Comparison of ENCODE assay signal across 14 cellular contexts in the genomic region with DNA sequence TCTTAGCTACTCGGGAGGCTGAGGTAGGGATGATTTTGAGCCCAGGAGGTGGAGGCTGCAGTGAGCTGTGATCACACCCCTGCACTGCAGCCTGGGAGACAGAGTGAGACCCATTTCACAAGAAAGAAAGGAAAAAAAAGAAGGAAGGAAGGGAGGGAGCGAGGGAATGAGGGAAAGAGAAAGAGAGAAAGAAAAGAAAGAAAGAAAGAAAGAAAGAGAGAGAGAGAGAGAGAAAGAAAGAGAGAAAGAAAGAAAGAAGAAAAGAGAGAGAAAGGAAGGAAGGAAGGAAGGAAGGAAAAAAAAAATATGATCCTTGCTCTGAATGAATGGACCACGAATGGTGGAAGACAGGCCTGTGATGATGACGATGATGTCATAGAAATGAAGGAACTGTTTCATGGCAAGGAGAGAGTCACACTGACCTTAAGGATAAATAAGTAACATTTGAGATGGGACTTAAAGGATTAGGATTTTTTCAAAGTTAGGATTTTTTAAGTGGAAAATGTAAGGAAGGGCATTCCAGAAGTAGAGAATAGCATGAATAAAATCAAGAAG.
"Had no signal": no experiment of that assay in that cellular context is flagged by ENCODE, and none has a peak within 500 bp of the region (broad histone marks: within the 10 kb centered on the region; RNA-seq: fewer than 3 reads in every experiment).

No MANE protein-coding gene starts in this region.

- H3K4me3 Mint-ChIP-seq: activated CD4-positive, alpha-beta memory T cell treated with anti-CD3 and anti-CD28 coated beads for 36 hours; activated naive CD8-positive, alpha-beta T cell treated with anti-CD3 and anti-CD28 coated beads, Interleukin-2, amount 10 ng/mL, durations not matched to agents 7 days and 5 days; neural progenitor cell had no signal

- DNase-seq: activated CD4-positive, alpha-beta memory T cell treated with anti-CD3 and anti-CD28 coated beads for 36 hours; activated CD4-positive, CD25-positive, alpha-beta regulatory T cell treated with anti-CD3 and anti-CD28 coated beads, Interleukin-2, amount 50 U/mL, for 72 hours; activated naive CD8-positive, alpha-beta T cell treated with anti-CD3 and anti-CD28 coated beads, Interleukin-2, amount 10 ng/mL, durations not matched to agents 7 days and 5 days; aorta; hypothalamus; left cardiac atrium; ovary; SK-N-SH; stimulated activated CD4-positive, alpha-beta T cell treated with anti-CD3 and anti-CD28 coated beads, Interleukin-4, amount 100 ng/mL, for 24 hours; tibial artery had no signal

- H3K27ac Mint-ChIP-seq: activated CD4-positive, alpha-beta memory T cell treated with anti-CD3 and anti-CD28 coated beads for 36 hours; activated naive CD8-positive, alpha-beta T cell treated with anti-CD3 and anti-CD28 coated beads, Interleukin-2, amount 10 ng/mL, durations not matched to agents 7 days and 5 days; neural progenitor cell had no signal

- H3K36me3 Mint-ChIP-seq: neural progenitor cell had no signal

- H3K9me3 ChIP-seq: SK-N-SH, tibial artery had no signal

- ATAC-seq: esophagus mucosa, left cardiac atrium had no signal

- FAIRE-seq: bronchial epithelial cell, endometrium had no signal

- H3K27me3 Mint-ChIP-seq: activated CD4-positive, alpha-beta memory T cell treated with anti-CD3 and anti-CD28 coated beads for 36 hours; activated naive CD8-positive, alpha-beta T cell treated with anti-CD3 and anti-CD28 coated beads, Interleukin-2, amount 10 ng/mL, durations not matched to agents 7 days and 5 days had no signal
